Comparison of ENCODE assay signal across 7 cellular contexts in the genomic region with DNA sequence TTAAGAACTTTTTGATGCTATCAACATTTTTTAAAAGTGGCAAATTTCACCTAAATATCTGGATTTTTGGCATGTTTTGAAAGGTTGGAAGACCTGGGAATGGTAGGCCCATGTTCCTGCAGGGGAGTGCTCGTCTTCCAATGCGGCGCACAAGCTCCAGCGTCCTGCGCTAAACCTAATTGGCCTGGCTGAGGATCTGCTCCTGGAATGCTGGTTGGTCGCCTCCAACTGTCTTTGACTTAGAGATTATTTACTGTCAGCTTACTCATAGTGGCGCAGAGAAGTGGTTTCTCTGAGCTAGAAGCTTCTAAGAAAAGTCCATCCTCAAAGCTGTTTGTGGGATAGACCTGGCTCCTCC. TPM values are rescaled to one million over a fixed set of nuclear protein-coding genes. Genes with fewer than 3 reads are reported as not detected.
DNase-seq lines count a peak whose midpoint lies in the region; ATAC-seq and TF ChIP-seq lines count a peak whose summit lies in the region.

No MANE protein-coding gene starts in this region.

- TF ChIP-seq CTCF in HFF-Myc (IDR thresholded peaks at IDR 0.05; ENCODE audit: low read depth, low read length, missing control alignments) (no peak), WTC11 (IDR thresholded peaks at IDR 0.05) (no peak), spleen (IDR thresholded peaks at IDR 0.05 in 8 of 11, conservative IDR thresholded peaks at IDR 0.05 in 3 of 11) (no peak)

- ATAC-seq in WTC11 (no peak), right cardiac atrium (no peak), HG03025 (IDR thresholded peaks at IDR 0.05; ENCODE audit: low FRiP score, unreplicated experiment) (no peak), HG03342 (IDR thresholded peaks at IDR 0.05; ENCODE audit: unreplicated experiment) (no peak)

- peaks cover 0 to 31% (median 0%) of the 10 kb centered on the region in 6 donors for H3K36me3 ChIP-seq in spleen

- H3K4me1 Mint-ChIP-seq in WTC11 = peaks cover 20% of the 10 kb centered on the region

- POLR2A ChIA-PET in WTC11 (lab: Charles Lee) = interaction anchor here (1.7 to 2.1 kb wide), 2 partner anchors 79 to 81 kb away, joined by 5 to 6 read pairs; a partner anchor contains a TSS

- H3K27me3 ChIP-seq in right cardiac atrium (ENCODE audit: control insufficient read depth, insufficient read depth) (no peaks in the 10 kb centered on the region), spleen (replicated peaks in 1 of 7) (no peaks in the 10 kb centered on the region)

- intact Hi-C loops in right cardiac atrium (cut with DNase I) = loop anchor here in 1 of 4 donors (5.0 kb wide), 1 partner anchor 61 kb away; no protein-coding TSS in a partner anchor
- intact Hi-C loops in spleen (cut with DNase I; ENCODE audit: low total_unique reads) = loop anchor here (10.0 kb wide), 1 partner anchor 63 kb away; no protein-coding TSS in a partner anchor

- H3K4me3 Mint-ChIP-seq in WTC11 = peak overlapping the region; percentile 88

- H3K4me1 ChIP-seq in right cardiac atrium (ENCODE audit: control insufficient read depth, insufficient read depth, low read length) (peaks cover 9% of the 10 kb centered on the region), spleen (peaks cover 22 to 65% (median 48%) of the 10 kb centered on the region in 6 donors)

- peaks cover 4% of the 10 kb centered on the region; the same call in 1 of the 2 replicates for H3K36me3 Mint-ChIP-seq in WTC11

- H3K27ac ChIP-seq in right cardiac atrium (ENCODE audit: low read length) (peak overlapping the region; percentile 73), spleen (peak overlapping the region; percentile 70 to 94 (median 87))

- no peaks in the 10 kb centered on the region for H3K9me3 Mint-ChIP-seq in WTC11

- no peak overlapping the region for H3K27ac Mint-ChIP-seq in WTC11

- no peak for DNase-seq in HFF-Myc (ENCODE audit: extremely low read depth, low read depth)
- DNase-seq in WTC11 (ENCODE audit: low spot score) = peak; percentile 13
- DNase-seq in right cardiac atrium = no peak
- DNase-seq in spleen = no peak
- DNase-seq in occipital lobe (lab: John Stamatoyannopoulos, UW) = no peak

- CTCF ChIA-PET in WTC11 (lab: Charles Lee) = interaction anchor here (0.5 to 5.0 kb wide), 28 partner anchors 9 to 396 kb away, joined by 3 to 123 read pairs (median 4); a partner anchor contains a TSS

- TF ChIP-seq POLR2A in spleen (IDR thresholded peaks at IDR 0.05) = no peak

- WGBS in right cardiac atrium = 67% methylated on average over 7 of the region's 7 CpGs
- WGBS in spleen, 5 donors = 70 to 86% (median 78%) methylated on average over 1 to 7 of the region's 7 CpGs

- H3K4me3 ChIP-seq in HFF-Myc (replicated peaks; ENCODE audit: low read depth, low read length) (peak overlapping the region; percentile 93), right cardiac atrium (ENCODE audit: low read length) (peak overlapping the region; percentile 62), spleen (peak overlapping the region; percentile 61 to 95 (median 84))

- H3K27me3 Mint-ChIP-seq in WTC11 (ENCODE audit: low read depth) = no peaks in the 10 kb centered on the region

- H3K9me3 ChIP-seq in right cardiac atrium (ENCODE audit: control insufficient read depth, low read length) (no peaks in the 10 kb centered on the region), spleen (no peaks in the 10 kb centered on the region)

TF ChIP-seq in WTC11, 78 proteins besides CTCF, POLR2A, EP300 and RAD21 (continues in another document):
- TF ChIP-seq, protein P1, sequence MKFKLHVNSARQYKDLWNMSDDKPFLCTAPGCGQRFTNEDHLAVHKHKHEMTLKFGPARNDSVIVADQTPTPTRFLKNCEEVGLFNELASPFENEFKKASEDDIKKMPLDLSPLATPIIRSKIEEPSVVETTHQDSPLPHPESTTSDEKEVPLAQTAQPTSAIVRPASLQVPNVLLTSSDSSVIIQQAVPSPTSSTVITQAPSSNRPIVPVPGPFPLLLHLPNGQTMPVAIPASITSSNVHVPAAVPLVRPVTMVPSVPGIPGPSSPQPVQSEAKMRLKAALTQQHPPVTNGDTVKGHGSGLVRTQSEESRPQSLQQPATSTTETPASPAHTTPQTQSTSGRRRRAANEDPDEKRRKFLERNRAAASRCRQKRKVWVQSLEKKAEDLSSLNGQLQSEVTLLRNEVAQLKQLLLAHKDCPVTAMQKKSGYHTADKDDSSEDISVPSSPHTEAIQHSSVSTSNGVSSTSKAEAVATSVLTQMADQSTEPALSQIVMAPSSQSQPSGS (CRISPR knock-in tag; IDR thresholded peaks at IDR 0.05; ENCODE audit: borderline replicate concordance, low read depth) = no peak
- TF ChIP-seq TP53 (CRISPR knock-in tag; IDR thresholded peaks at IDR 0.05) (no peak), CBFB (CRISPR knock-in tag; IDR thresholded peaks at IDR 0.05; ENCODE audit: low read depth) (no peak), ZNF396 (CRISPR knock-in tag; IDR thresholded peaks at IDR 0.05; ENCODE audit: borderline replicate concordance) (no peak), ZNF263 (CRISPR knock-in tag; IDR thresholded peaks at IDR 0.05; ENCODE audit: low read depth) (no peak), TCF7 (CRISPR knock-in tag; IDR thresholded peaks at IDR 0.05; ENCODE audit: low read depth) (no peak), HMGA2 (CRISPR knock-in tag; IDR thresholded peaks at IDR 0.05) (no peak), ZNF423 (CRISPR knock-in tag; IDR thresholded peaks at IDR 0.05) (no peak)
- TF ChIP-seq, protein P2, sequence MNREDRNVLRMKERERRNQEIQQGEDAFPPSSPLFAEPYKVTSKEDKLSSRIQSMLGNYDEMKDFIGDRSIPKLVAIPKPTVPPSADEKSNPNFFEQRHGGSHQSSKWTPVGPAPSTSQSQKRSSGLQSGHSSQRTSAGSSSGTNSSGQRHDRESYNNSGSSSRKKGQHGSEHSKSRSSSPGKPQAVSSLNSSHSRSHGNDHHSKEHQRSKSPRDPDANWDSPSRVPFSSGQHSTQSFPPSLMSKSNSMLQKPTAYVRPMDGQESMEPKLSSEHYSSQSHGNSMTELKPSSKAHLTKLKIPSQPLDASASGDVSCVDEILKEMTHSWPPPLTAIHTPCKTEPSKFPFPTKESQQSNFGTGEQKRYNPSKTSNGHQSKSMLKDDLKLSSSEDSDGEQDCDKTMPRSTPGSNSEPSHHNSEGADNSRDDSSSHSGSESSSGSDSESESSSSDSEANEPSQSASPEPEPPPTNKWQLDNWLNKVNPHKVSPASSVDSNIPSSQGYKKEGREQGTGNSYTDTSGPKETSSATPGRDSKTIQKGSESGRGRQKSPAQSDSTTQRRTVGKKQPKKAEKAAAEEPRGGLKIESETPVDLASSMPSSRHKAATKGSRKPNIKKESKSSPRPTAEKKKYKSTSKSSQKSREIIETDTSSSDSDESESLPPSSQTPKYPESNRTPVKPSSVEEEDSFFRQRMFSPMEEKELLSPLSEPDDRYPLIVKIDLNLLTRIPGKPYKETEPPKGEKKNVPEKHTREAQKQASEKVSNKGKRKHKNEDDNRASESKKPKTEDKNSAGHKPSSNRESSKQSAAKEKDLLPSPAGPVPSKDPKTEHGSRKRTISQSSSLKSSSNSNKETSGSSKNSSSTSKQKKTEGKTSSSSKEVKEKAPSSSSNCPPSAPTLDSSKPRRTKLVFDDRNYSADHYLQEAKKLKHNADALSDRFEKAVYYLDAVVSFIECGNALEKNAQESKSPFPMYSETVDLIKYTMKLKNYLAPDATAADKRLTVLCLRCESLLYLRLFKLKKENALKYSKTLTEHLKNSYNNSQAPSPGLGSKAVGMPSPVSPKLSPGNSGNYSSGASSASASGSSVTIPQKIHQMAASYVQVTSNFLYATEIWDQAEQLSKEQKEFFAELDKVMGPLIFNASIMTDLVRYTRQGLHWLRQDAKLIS (CRISPR knock-in tag; IDR thresholded peaks at IDR 0.05; ENCODE audit: borderline replicate concordance) = no peak
- TF ChIP-seq, protein P3, sequence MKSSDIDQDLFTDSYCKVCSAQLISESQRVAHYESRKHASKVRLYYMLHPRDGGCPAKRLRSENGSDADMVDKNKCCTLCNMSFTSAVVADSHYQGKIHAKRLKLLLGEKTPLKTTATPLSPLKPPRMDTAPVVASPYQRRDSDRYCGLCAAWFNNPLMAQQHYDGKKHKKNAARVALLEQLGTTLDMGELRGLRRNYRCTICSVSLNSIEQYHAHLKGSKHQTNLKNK (CRISPR knock-in tag; IDR thresholded peaks at IDR 0.05) = no peak
- TF ChIP-seq, protein P4, sequence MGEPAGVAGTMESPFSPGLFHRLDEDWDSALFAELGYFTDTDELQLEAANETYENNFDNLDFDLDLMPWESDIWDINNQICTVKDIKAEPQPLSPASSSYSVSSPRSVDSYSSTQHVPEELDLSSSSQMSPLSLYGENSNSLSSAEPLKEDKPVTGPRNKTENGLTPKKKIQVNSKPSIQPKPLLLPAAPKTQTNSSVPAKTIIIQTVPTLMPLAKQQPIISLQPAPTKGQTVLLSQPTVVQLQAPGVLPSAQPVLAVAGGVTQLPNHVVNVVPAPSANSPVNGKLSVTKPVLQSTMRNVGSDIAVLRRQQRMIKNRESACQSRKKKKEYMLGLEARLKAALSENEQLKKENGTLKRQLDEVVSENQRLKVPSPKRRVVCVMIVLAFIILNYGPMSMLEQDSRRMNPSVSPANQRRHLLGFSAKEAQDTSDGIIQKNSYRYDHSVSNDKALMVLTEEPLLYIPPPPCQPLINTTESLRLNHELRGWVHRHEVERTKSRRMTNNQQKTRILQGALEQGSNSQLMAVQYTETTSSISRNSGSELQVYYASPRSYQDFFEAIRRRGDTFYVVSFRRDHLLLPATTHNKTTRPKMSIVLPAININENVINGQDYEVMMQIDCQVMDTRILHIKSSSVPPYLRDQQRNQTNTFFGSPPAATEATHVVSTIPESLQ (CRISPR knock-in tag; IDR thresholded peaks at IDR 0.05) = no peak
- TF ChIP-seq, protein P5, sequence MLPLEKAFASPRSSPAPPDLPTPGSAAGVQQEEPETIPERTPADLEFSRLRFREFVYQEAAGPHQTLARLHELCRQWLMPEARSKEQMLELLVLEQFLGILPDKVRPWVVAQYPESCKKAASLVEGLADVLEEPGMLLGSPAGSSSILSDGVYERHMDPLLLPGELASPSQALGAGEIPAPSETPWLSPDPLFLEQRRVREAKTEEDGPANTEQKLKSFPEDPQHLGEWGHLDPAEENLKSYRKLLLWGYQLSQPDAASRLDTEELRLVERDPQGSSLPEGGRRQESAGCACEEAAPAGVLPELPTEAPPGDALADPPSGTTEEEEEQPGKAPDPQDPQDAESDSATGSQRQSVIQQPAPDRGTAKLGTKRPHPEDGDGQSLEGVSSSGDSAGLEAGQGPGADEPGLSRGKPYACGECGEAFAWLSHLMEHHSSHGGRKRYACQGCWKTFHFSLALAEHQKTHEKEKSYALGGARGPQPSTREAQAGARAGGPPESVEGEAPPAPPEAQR (CRISPR knock-in tag; IDR thresholded peaks at IDR 0.05) = no peak

RNA-seq across cellular contexts. Expression of a gene that starts 0.6 kb away (rescaled TPM):
- total RNA-seq in WTC11 (2021) (33.1 to 42.8 TPM (median 33.6 TPM) in 3 replicates), right cardiac atrium (10 to 100 TPM in 3 of 4 donors, 1 to 10 TPM in 1; 8.9 to 12.1 (median 11.1) TPM), spleen (100 to 1,000 TPM in 3 of 7 donors, 10 to 100 TPM in 4; 51.6 to 182 (median 78.1) TPM), occipital lobe (16.7 TPM)
- polyA plus RNA-seq in right cardiac atrium (6.5 TPM), spleen (10 to 100 TPM in 2 of 3 donors, 1 to 10 TPM in 1; 6.1 to 15.2 (median 11.0) TPM)

RNA-seq across cellular contexts. Expression of a gene that starts 51.5 kb away (rescaled TPM):
- total RNA-seq in WTC11 (2021) = 18.0 to 19.8 TPM (median 18.0 TPM) in 3 replicates
- 10 to 100 TPM; 20.3 to 23.2 (median 21.6) TPM for total RNA-seq in right cardiac atrium
- 15.1 TPM for polyA plus RNA-seq in right cardiac atrium
- 10 to 100 TPM; 22.6 to 28.5 (median 25.7) TPM for total RNA-seq in spleen
- 10 to 100 TPM; 12.4 to 19.3 (median 12.5) TPM for polyA plus RNA-seq in spleen
- 29.2 TPM for total RNA-seq in occipital lobe
